In the genomic region with DNA sequence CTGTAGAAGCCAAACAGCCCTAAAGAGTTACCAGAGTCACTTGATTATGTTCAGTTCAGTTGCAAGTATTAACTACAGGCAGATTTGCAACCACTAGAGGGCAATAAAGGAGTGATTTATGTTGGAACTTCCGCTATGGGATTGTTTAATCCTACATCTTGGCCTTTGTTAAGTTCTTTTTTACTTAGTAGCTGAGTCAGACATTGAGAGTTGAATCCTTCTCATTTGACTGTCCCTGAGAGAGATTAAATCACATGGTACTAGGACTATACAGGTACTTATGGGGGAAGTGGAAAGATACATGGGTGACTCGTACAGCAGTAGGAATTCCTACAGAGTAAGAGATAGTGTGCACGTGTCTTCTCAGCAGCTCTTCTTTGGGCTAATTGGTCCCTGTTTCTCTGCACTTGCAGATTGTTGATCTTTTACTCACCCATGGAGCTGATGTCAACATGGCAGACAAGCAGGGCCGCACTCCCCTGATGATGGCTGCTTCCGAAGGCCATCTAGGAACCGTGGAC, we compare ENCODE assay signal across 7 cellular contexts. TPM values are rescaled to one million over a fixed set of nuclear protein-coding genes. Genes with fewer than 3 reads are reported as not detected.
DNase-seq lines count a peak whose midpoint lies in the region; TF ChIP-seq lines count a peak whose summit lies in the region.

No MANE protein-coding gene starts in this region.

- no peaks in the 10 kb centered on the region for H4K20me1 ChIP-seq in MM.1S (ENCODE audit: insufficient read depth, low read length)

- H3K9me3 Mint-ChIP-seq in neural crest cell = no peaks in the 10 kb centered on the region
- no peaks in the 10 kb centered on the region for H3K9me3 Mint-ChIP-seq in T-helper 2 cell treated with Interferon-gamma antibody and Interleukin-4, amounts not matched to agents 5 μg/mL and 100 μg/mL, for 36 hours

- TF ChIP-seq POLR2A in esophagus muscularis mucosa (IDR thresholded peaks at IDR 0.05; ENCODE audit: low read depth) = no peak

- H3K79me2 ChIP-seq in MM.1S (ENCODE audit: low read length) = no peaks in the 10 kb centered on the region

- H3K4me1 ChIP-seq in MM.1S (ENCODE audit: low read length) (no peaks in the 10 kb centered on the region), esophagus muscularis mucosa (peaks cover 0 to 19% (median 12%) of the 10 kb centered on the region in 4 donors)

- H3F3A ChIP-seq in MM.1S (ENCODE audit: insufficient read depth, low read length) = no peaks in the 10 kb centered on the region

- H3K4me2 ChIP-seq in MM.1S (ENCODE audit: low read depth, low read length) = no peak overlapping the region

- H3K27me3 Mint-ChIP-seq in neural crest cell (ENCODE audit: low read depth) = no peaks in the 10 kb centered on the region
- peaks cover 10% of the 10 kb centered on the region for H3K27me3 Mint-ChIP-seq in T-helper 2 cell treated with Interferon-gamma antibody and Interleukin-4, amounts not matched to agents 5 μg/mL and 100 μg/mL, for 36 hours (ENCODE audit: low read depth)

- H3K36me3 ChIP-seq in MM.1S (replicated peaks; ENCODE audit: insufficient read depth, low read length) = no peaks in the 10 kb centered on the region
- H3K36me3 ChIP-seq in esophagus muscularis mucosa = peaks cover 0 to 10% (median 0%) of the 10 kb centered on the region in 4 donors

- H3K4me1 Mint-ChIP-seq in neural crest cell = no peaks in the 10 kb centered on the region
- peaks cover 1% of the 10 kb centered on the region for H3K4me1 Mint-ChIP-seq in T-helper 2 cell treated with Interferon-gamma antibody and Interleukin-4, amounts not matched to agents 5 μg/mL and 100 μg/mL, for 36 hours (ENCODE audit: low read depth)

- no peak for TF ChIP-seq EP300 in esophagus muscularis mucosa (IDR thresholded peaks at IDR 0.05)

- POLR2A ChIA-PET in RWPE1 (lab: Yijun Ruan, JAX; ENCODE audit: low non-redundant PET) = interaction anchor here (0.6 kb wide), 1 partner anchor 435 kb away, joined by 4 read pairs; no protein-coding TSS in a partner anchor

- H2AFZ ChIP-seq in MM.1S (ENCODE audit: low read length) = no peak overlapping the region

- no peak overlapping the region for H3K27ac Mint-ChIP-seq in neural crest cell (ENCODE audit: unreplicated experiment)
- H3K27ac Mint-ChIP-seq in T-helper 2 cell treated with Interferon-gamma antibody and Interleukin-4, amounts not matched to agents 5 μg/mL and 100 μg/mL, for 36 hours = no peak overlapping the region

- 88% methylated on average over 6 of the region's 6 CpGs for WGBS in esophagus muscularis mucosa

- H3K9me3 ChIP-seq in MM.1S (replicated peaks; ENCODE audit: insufficient read depth, low read length) (no peaks in the 10 kb centered on the region), esophagus muscularis mucosa (no peaks in the 10 kb centered on the region)

- H3K9ac ChIP-seq in MM.1S (ENCODE audit: low read length) = no peak overlapping the region

- TF ChIP-seq CTCF in MM.1S (IDR thresholded peaks at IDR 0.05; ENCODE audit: low read length) (peak; percentile 71), RWPE1 (conservative IDR thresholded peaks at IDR 0.05; ENCODE audit: low read depth) (peak; percentile 82), esophagus muscularis mucosa (IDR thresholded peaks at IDR 0.05) (peak; percentile 45 to 73 (median 63)), neural crest cell (conservative IDR thresholded peaks at IDR 0.05) (peak; percentile 75)

- no peak overlapping the region for H3K27ac ChIP-seq in MM.1S (ENCODE audit: low read length)
- H3K27ac ChIP-seq in RWPE1 = peak overlapping the region; percentile 47
- H3K27ac ChIP-seq in esophagus muscularis mucosa (replicated peaks in 1 of 4) = no peak overlapping the region

- CTCF ChIA-PET in RWPE1 (lab: Yijun Ruan, JAX) = interaction anchor here (0.5 to 2.2 kb wide), 17 partner anchors 8 to 733 kb away, joined by 3 to 16 read pairs (median 4); no protein-coding TSS in a partner anchor

- H3K9me2 ChIP-seq in MM.1S (replicated peaks; ENCODE audit: insufficient read depth, low read length) = no peaks in the 10 kb centered on the region

- H3K4me3 ChIP-seq in MM.1S (ENCODE audit: low read length) (no peak overlapping the region), esophagus muscularis mucosa (no peak overlapping the region)

- intact Hi-C loops in esophagus muscularis mucosa (cut with DNase I) = loop anchor here (1.0 to 10.0 kb wide), 4 partner anchors 131 to 702 kb away; partner anchors contain the start of gene TANC2

- DNase-seq in GM03348 (ENCODE audit: low spot score) (peak; percentile 47), MM.1S (peak; percentile 62), RWPE1 (ENCODE audit: low spot score) (peak; percentile 53), esophagus muscularis mucosa (ENCODE audit: extremely low spot score) (no peak), neural crest cell (ENCODE audit: low read depth, low spot score) (no peak)
- no peak for DNase-seq in T-helper 2 cell treated with Interferon-gamma antibody and Interleukin-4, amounts not matched to agents 5 μg/mL and 100 μg/mL, for 36 hours (ENCODE audit: low spot score)
- no peak for DNase-seq in effector CD8-positive, alpha-beta T cell (lab: John Stamatoyannopoulos, UW)

- H3K36me3 Mint-ChIP-seq in neural crest cell (ENCODE audit: low read depth) = peaks cover 3% of the 10 kb centered on the region
- H3K36me3 Mint-ChIP-seq in T-helper 2 cell treated with Interferon-gamma antibody and Interleukin-4, amounts not matched to agents 5 μg/mL and 100 μg/mL, for 36 hours (ENCODE audit: low read depth) = no peaks in the 10 kb centered on the region

- no peak overlapping the region for H3K4me3 Mint-ChIP-seq in neural crest cell
- no peak overlapping the region for H3K4me3 Mint-ChIP-seq in T-helper 2 cell treated with Interferon-gamma antibody and Interleukin-4, amounts not matched to agents 5 μg/mL and 100 μg/mL, for 36 hours

- H3K27me3 ChIP-seq in MM.1S (replicated peaks; ENCODE audit: insufficient read depth, low read length) (no peaks in the 10 kb centered on the region), esophagus muscularis mucosa (no peaks in the 10 kb centered on the region)

RNA-seq across cellular contexts. Expression of gene CYB561, which starts 40.3 kb away (rescaled TPM):
- 10 to 100 TPM in 3 of 4 donors, 1 to 10 TPM in 1; 8.8 to 17.0 (median 13.2) TPM for total RNA-seq in esophagus muscularis mucosa
- 10.5 and 12.2 TPM in 2 replicates for total RNA-seq in neural crest cell

Comparison
In these comparisons a context has a peak if more than half of its experiments do, and no peak if none do; other contexts are left out.
1. DNase-seq: peak in GM03348 (single experiment), MM.1S (single experiment) and RWPE1 (single experiment); none in esophagus muscularis mucosa (single experiment), neural crest cell (single experiment), T-helper 2 cell treated with Interferon-gamma antibody and Interleukin-4, amounts not matched to agents 5 μg/mL and 100 μg/mL, for 36 hours (single experiment) and effector CD8-positive, alpha-beta T cell (single experiment).
2. Peak in every context shown above with its lines, with median percentiles within 50 percentile points of each other: CTCF ChIP-seq.